14 cellular contexts compared by ENCODE assay signal in the genomic region with DNA sequence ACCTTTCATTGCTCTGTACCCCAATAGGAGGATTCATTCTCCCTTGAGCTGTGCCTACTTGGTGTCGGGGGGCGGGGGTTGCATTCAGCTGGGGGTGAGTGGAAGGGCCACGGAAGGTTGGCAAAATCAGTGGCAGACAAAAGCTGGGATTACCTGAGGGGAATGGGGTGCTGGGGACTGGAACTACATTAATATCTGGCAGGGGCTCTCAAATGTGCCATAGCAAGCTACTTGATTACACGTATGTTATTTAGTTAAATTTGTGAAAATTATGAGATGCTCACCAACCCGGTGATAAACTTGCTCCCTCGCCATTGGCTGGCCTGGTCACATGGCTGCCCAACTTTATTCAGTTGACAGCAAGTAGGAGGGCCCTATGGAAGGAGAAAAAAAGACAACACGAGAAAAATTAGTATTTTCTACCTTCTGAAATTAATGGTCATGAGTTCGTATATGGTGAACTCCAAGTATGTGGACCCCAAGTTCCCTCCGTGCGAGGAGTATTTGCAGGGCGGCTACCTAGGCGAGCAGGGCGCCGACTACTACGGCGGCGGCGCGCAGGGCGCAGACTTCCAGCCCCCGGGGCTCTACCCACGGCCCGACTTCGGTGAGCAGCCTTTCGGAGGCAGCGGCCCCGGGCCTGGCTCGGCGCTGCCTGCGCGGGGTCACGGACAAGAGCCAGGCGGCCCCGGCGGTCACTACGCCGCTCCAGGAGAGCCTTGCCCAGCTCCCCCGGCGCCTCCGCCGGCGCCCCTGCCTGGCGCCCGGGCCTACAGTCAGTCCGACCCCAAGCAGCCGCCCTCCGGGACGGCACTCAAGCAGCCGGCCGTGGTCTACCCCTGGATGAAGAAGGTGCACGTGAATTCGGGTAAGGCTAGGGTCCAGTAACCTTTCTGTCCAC. TPM values are rescaled to one million over a fixed set of nuclear protein-coding genes. Genes with fewer than 3 reads are reported as not detected.
A peak's percentile ranks its signal among the peaks of the same experiment; 100 is the strongest.
DNase-seq lines count a peak whose midpoint lies in the region; ATAC-seq and TF ChIP-seq lines count a peak whose summit lies in the region.
"Had no signal": no experiment of that assay in that cellular context is flagged by ENCODE, and none has a peak within 500 bp of the region (broad histone marks: within the 10 kb centered on the region; RNA-seq: fewer than 3 reads in every experiment).

A gene (plus strand): TSS at position 352 of the 901 bp plus-strand sequence. CDS start 84 bp downstream, at position 436.

- POLR2A ChIA-PET in MCF 10A (lab: Yijun Ruan, JAX), result no interaction called here

- intact Hi-C loops in mammary epithelial cell (cut with micrococcal nuclease), result no loop called here
- intact Hi-C loops in MCF 10A (cut with micrococcal nuclease), result no loop called here
- intact Hi-C loops in adrenal gland (cut with DNase I), result no loop called here
- intact Hi-C loops in testis (cut with DNase I; ENCODE audit: low total_unique reads), result no loop called here

- BruUV-seq in mammary epithelial cell (replicated peaks; lab: Mats Ljungman, UMichigan) (no TSS peak), MCF 10A (replicated peaks; lab: Mats Ljungman, UMichigan) (no TSS peak)

- H3K36me3 Mint-ChIP-seq in MCF 10A (ENCODE audit: insufficient read depth, unreplicated experiment), result peaks cover 5% of the 10 kb centered on the region
- H3K36me3 Mint-ChIP-seq: activated CD8-positive, alpha-beta memory T cell treated with anti-CD3 and anti-CD28 coated beads, Interleukin-2, amount 10 ng/mL, durations not matched to agents 7 days and 5 days; natural killer cell treated with Interleukin-12 subunit alpha and Interleukin-12 subunit beta and Interleukin-15 and Interleukin-18, amount 100 ng/mL, for 72 hours had no signal

- no peak within 1 kb of the TSS for H3K9ac ChIP-seq in mammary epithelial cell (ENCODE audit: insufficient read depth, low read length)

- H3K4me3 Mint-ChIP-seq in MCF 10A (ENCODE audit: unreplicated experiment), result no peak within 1 kb of the TSS
- H3K4me3 Mint-ChIP-seq: activated CD8-positive, alpha-beta memory T cell treated with anti-CD3 and anti-CD28 coated beads, Interleukin-2, amount 10 ng/mL, durations not matched to agents 7 days and 5 days; natural killer cell treated with Interleukin-12 subunit alpha and Interleukin-12 subunit beta and Interleukin-15 and Interleukin-18, amount 100 ng/mL, for 72 hours had no signal

- TF ChIP-seq CTCF in mammary epithelial cell (conservative IDR thresholded peaks at IDR 0.05 in 1 of 2, IDR thresholded peaks at IDR 0.05 in 1 of 2; ENCODE audit: extremely low read depth in 1 of 2, insufficient read depth in 1 of 2, low read depth in 1 of 2, low read length in 2 of 2), result no peak
- no peak for TF ChIP-seq CTCF in MCF 10A (IDR thresholded peaks at IDR 0.05; ENCODE audit: unreplicated experiment)
- no peak for TF ChIP-seq CTCF in adrenal gland (IDR thresholded peaks at IDR 0.05)
- no peak for TF ChIP-seq CTCF in kidney epithelial cell (IDR thresholded peaks at IDR 0.05; ENCODE audit: insufficient read depth, low read length, poor library complexity, severe bottlenecking)
- no peak for TF ChIP-seq CTCF in testis (IDR thresholded peaks at IDR 0.05)

- TF ChIP-seq POLR2A in adrenal gland (IDR thresholded peaks at IDR 0.05), result no peak
- no peak for TF ChIP-seq POLR2A in testis (IDR thresholded peaks at IDR 0.05)

- H2AFZ ChIP-seq in mammary epithelial cell (ENCODE audit: low read depth, low read length), result no peak within 1 kb of the TSS

- WGBS in mammary epithelial cell (ENCODE audit: low coverage, missing lambda C conversion rate), result 12% methylated on average over 29 of the region's 52 CpGs
- WGBS in adrenal gland, 4 donors, result 66 to 77% (median 71%) methylated on average over 22 to 52 of the region's 52 CpGs
- 43 to 45% methylated on average over 25 to 52 of the region's 52 CpGs for WGBS in testis, 2 donors

- no peaks in the 10 kb centered on the region for H3K36me3 ChIP-seq in mammary epithelial cell (ENCODE audit: insufficient read depth, low read length)
- H3K36me3 ChIP-seq in adrenal gland (replicated peaks in 1 of 2), result peaks cover 0 to 30% of the 10 kb centered on the region in 2 donors
- H3K36me3 ChIP-seq in kidney epithelial cell (ENCODE audit: control insufficient read depth, insufficient read depth, low read length), result peaks cover 3% of the 10 kb centered on the region
- H3K36me3 ChIP-seq in testis (ENCODE audit: low read depth, missing control alignments), result no peaks in the 10 kb centered on the region

- H3K9me3 ChIP-seq in mammary epithelial cell (replicated peaks; ENCODE audit: insufficient read depth, low read length) (no peaks in the 10 kb centered on the region), adrenal gland (replicated peaks in 1 of 3) (no peaks in the 10 kb centered on the region), testis (no peaks in the 10 kb centered on the region)

- ATAC-seq in HG03432 (IDR thresholded peaks at IDR 0.05; ENCODE audit: unreplicated experiment), result no peak
- ATAC-seq in HG03039 (IDR thresholded peaks at IDR 0.05; ENCODE audit: unreplicated experiment), result no peak
- ATAC-seq: activated CD8-positive, alpha-beta memory T cell treated with anti-CD3 and anti-CD28 coated beads, Interleukin-2, amount 10 ng/mL, durations not matched to agents 7 days and 5 days; natural killer cell treated with Interleukin-12 subunit alpha and Interleukin-12 subunit beta and Interleukin-15 and Interleukin-18, amount 100 ng/mL, for 72 hours had no signal

- dilution Hi-C loops in mammary epithelial cell (cut with HindIII; ENCODE audit: low sequenced_read_pairs), result no loop called here

- H3K27ac ChIP-seq in mammary epithelial cell (ENCODE audit: insufficient read depth, low read depth, low read length) (no peak within 1 kb of the TSS), adrenal gland (no peak within 1 kb of the TSS), testis (peak within 1 kb of the TSS in 1 of 2 donors; percentile 63)

- H3K9me3 Mint-ChIP-seq in MCF 10A (ENCODE audit: unreplicated experiment), result no peaks in the 10 kb centered on the region
- H3K9me3 Mint-ChIP-seq: natural killer cell treated with Interleukin-12 subunit alpha and Interleukin-12 subunit beta and Interleukin-15 and Interleukin-18, amount 100 ng/mL, for 72 hours had no signal

- no peaks in the 10 kb centered on the region for H3K4me1 Mint-ChIP-seq in MCF 10A (ENCODE audit: insufficient read depth, unreplicated experiment)
- H3K4me1 Mint-ChIP-seq: activated CD8-positive, alpha-beta memory T cell treated with anti-CD3 and anti-CD28 coated beads, Interleukin-2, amount 10 ng/mL, durations not matched to agents 7 days and 5 days had no signal

- no peaks in the 10 kb centered on the region for H3K27me3 Mint-ChIP-seq in MCF 10A (ENCODE audit: insufficient read depth, unreplicated experiment)

- H3K4me1 ChIP-seq in mammary epithelial cell (ENCODE audit: insufficient read depth, low read length), result no peaks in the 10 kb centered on the region
- H3K4me1 ChIP-seq in adrenal gland (replicated peaks in 1 of 2), result no peaks in the 10 kb centered on the region
- peaks cover 27% of the 10 kb centered on the region for H3K4me1 ChIP-seq in testis

- H3K79me2 ChIP-seq in mammary epithelial cell (ENCODE audit: insufficient read depth, low read length), result no peaks in the 10 kb centered on the region

- peaks cover 45% of the 10 kb centered on the region for H3K27me3 ChIP-seq in mammary epithelial cell (ENCODE audit: insufficient read depth, low read length)
- H3K27me3 ChIP-seq in adrenal gland, result no peaks in the 10 kb centered on the region
- no peaks in the 10 kb centered on the region for H3K27me3 ChIP-seq in kidney epithelial cell (ENCODE audit: control insufficient read depth, insufficient read depth, low read length)
- no peaks in the 10 kb centered on the region for H3K27me3 ChIP-seq in testis

- no peaks in the 10 kb centered on the region for H4K20me1 ChIP-seq in mammary epithelial cell (ENCODE audit: insufficient read depth, low read length)

- H3K4me2 ChIP-seq in mammary epithelial cell (ENCODE audit: insufficient read depth, low read depth, low read length), result peak within 1 kb of the TSS; percentile 23

- H3K4me3 ChIP-seq in mammary epithelial cell (replicated peaks in 1 of 3; ENCODE audit: insufficient read depth in 1 of 3, low read depth in 2 of 3, low read length in 3 of 3), result no peak within 1 kb of the TSS
- no peak within 1 kb of the TSS for H3K4me3 ChIP-seq in adrenal gland
- H3K4me3 ChIP-seq in kidney epithelial cell (ENCODE audit: low read depth, low read length), result peak within 1 kb of the TSS; percentile 59
- peak within 1 kb of the TSS; percentile 6 to 44 for H3K4me3 ChIP-seq in testis

- DNase-seq in mammary epithelial cell (no peak), MCF 10A (ENCODE audit: unreplicated experiment) (no peak), adrenal gland (peak in 1 of 7 donors; percentile 55), kidney epithelial cell (ENCODE audit: low read depth) (no peak), testis (no peak), NCI-H446 treated with DMSO at 0.1 percent for 48 hours (lab: John Stamatoyannopoulos, UW) (no peak)
- DNase-seq: activated CD8-positive, alpha-beta memory T cell treated with anti-CD3 and anti-CD28 coated beads, Interleukin-2, amount 10 ng/mL, durations not matched to agents 7 days and 5 days; AML-193; anterior cingulate cortex; DMS79 treated with DMSO at 0.1 percent for 48 hours; NCI-H226 had no signal

- CTCF ChIA-PET in mammary epithelial cell (lab: Charles Lee; ENCODE audit: low non-redundant PET), result no interaction called here
- CTCF ChIA-PET in MCF 10A (lab: Yijun Ruan, JAX), result interaction anchor here (0.7 to 1.7 kb wide), 4 partner anchors 16 to 817 kb away, joined by 3 to 10 read pairs (median 6); no protein-coding TSS in a partner anchor

- H3K27ac Mint-ChIP-seq in MCF 10A (ENCODE audit: low read depth, unreplicated experiment), result no peak within 1 kb of the TSS
- H3K27ac Mint-ChIP-seq: activated CD8-positive, alpha-beta memory T cell treated with anti-CD3 and anti-CD28 coated beads, Interleukin-2, amount 10 ng/mL, durations not matched to agents 7 days and 5 days; natural killer cell treated with Interleukin-12 subunit alpha and Interleukin-12 subunit beta and Interleukin-15 and Interleukin-18, amount 100 ng/mL, for 72 hours had no signal

- in situ Hi-C loops in mammary epithelial cell (cut with MboI; ENCODE audit: low sequenced_read_pairs in 2 of 2), result no loop called here

RNA-seq across cellular contexts. Expression of the gene that starts here (rescaled TPM):
- total RNA-seq in mammary epithelial cell (not detected), MCF 10A (2022) (not detected in 2 replicates), adrenal gland (10 to 100 TPM in 4 of 8 donors, 1 to 10 TPM in 4; 1.9 to 20.2 (median 7.5) TPM), kidney epithelial cell (5.4 and 13.8 TPM in 2 replicates), testis (10 to 100 TPM; 11.5 to 13.3 TPM)
- polyA plus RNA-seq in mammary epithelial cell (not detected), adrenal gland (10 to 100 TPM in 2 of 3 donors, 1 to 10 TPM in 1; 2.2 to 38.5 (median 27.0) TPM), testis (ENCODE audit: insufficient read depth, low read depth, low replicate concordance) (2.7 TPM)
- not detected for polyA minus RNA-seq in mammary epithelial cell
- total RNA-seq: activated CD8-positive, alpha-beta memory T cell treated with anti-CD3 and anti-CD28 coated beads, Interleukin-2, amount 10 ng/mL, durations not matched to agents 7 days and 5 days; natural killer cell treated with Interleukin-12 subunit alpha and Interleukin-12 subunit beta and Interleukin-15 and Interleukin-18, amount 100 ng/mL, for 72 hours had no signal

Comparison
In these comparisons a context has a peak if more than half of its experiments do, and no peak if none do; other contexts are left out.
1. H3K4me3 ChIP-seq: peak in kidney epithelial cell (single experiment) and testis (2 of 2); none in mammary epithelial cell (0 of 3) and adrenal gland (0 of 4).